Comparison of ENCODE assay signal across 14 cellular contexts in the genomic region with DNA sequence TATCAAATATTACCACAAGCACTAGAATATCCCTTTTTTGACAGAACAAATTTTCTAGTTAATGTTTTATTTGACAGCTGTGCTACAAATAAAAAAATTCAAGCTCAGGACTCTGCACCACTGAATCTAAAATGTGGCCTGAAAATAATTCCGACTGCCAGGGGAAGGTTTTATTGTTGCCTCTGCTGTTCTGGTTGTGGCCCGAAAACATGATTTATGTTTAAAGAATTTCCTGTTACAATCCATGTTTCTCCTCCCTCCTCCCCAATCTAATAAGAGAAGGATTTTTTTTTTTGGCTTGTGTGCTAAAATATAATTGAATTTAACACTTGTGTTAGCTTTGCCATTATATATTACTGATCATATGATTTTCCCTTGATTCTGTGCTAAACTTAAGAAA.
A peak's percentile ranks its signal among the peaks of the same experiment; 100 is the strongest.
DNase-seq lines count a peak whose midpoint lies in the region; FAIRE-seq and TF ChIP-seq lines count a peak whose summit lies in the region.
"Had no signal": no experiment of that assay in that cellular context is flagged by ENCODE, and none has a peak within 500 bp of the region (broad histone marks: within the 10 kb centered on the region; RNA-seq: fewer than 3 reads in every experiment).

No MANE protein-coding gene starts in this region.

- no peak overlapping the region for H3K4me3 ChIP-seq in AG10803 (ENCODE audit: low read length)
- H3K4me3 ChIP-seq in spleen = no peak overlapping the region
- H3K4me3 ChIP-seq: lung had no signal

- DNase-seq in AG10803 (ENCODE audit: low read depth) (peak; percentile 63), RCC 7860 (ENCODE audit: low spot score) (peak; percentile 18), dedifferentiated amniotic fluid mesenchymal stem cell (ENCODE audit: extremely low spot score) (peak; percentile 54), mesothelial cell of epicardium (ENCODE audit: low spot score in 2 of 2, unreplicated experiment in 2 of 2) (no peak), LoVo (ENCODE audit: low spot score) (no peak), DMS153 (lab: John Stamatoyannopoulos, UW) (no peak), spleen (no peak)
- no peak for DNase-seq in activated CD4-positive, alpha-beta T cell treated with anti-CD3 and anti-CD28 coated beads for 4 hours
- DNase-seq: effector CD8-positive, alpha-beta T cell; NCI-H1417; NCI-H748 treated with DMSO at 0.1 percent for 48 hours; stimulated activated CD4-positive, alpha-beta T cell treated with anti-CD3 and anti-CD28 coated beads, Interleukin-4, amount 100 ng/mL, for 1 hour had no signal

- peaks cover 19% of the 10 kb centered on the region for H3K4me1 Mint-ChIP-seq in mesothelial cell of epicardium
- H3K4me1 Mint-ChIP-seq: stimulated activated memory B cell treated with anti-CD40 and anti-IgM and Interleukin-4, amounts not matched to agents 10 μg/mL and 1 μg/mL and 100 μg/mL, for 72 hours had no signal

- FAIRE-seq in RCC 7860 (lab: Jason Lieb, UNC) = peak; percentile 60

- H3K27me3 ChIP-seq in spleen (replicated peaks in 1 of 7) = no peaks in the 10 kb centered on the region

- no peaks in the 10 kb centered on the region for H3K36me3 Mint-ChIP-seq in mesothelial cell of epicardium

- no peak overlapping the region for H3K4me3 Mint-ChIP-seq in mesothelial cell of epicardium
- H3K4me3 Mint-ChIP-seq: stimulated activated memory B cell treated with anti-CD40 and anti-IgM and Interleukin-4, amounts not matched to agents 10 μg/mL and 1 μg/mL and 100 μg/mL, for 72 hours had no signal

- TF ChIP-seq POLR2A in spleen (IDR thresholded peaks at IDR 0.05) = no peak

- peak overlapping the region; percentile 47 for H3K27ac Mint-ChIP-seq in mesothelial cell of epicardium
- H3K27ac Mint-ChIP-seq: stimulated activated memory B cell treated with anti-CD40 and anti-IgM and Interleukin-4, amounts not matched to agents 10 μg/mL and 1 μg/mL and 100 μg/mL, for 72 hours had no signal

- TF ChIP-seq CTCF in AG10803 (conservative IDR thresholded peaks at IDR 0.05; ENCODE audit: low read length) (no peak), mesothelial cell of epicardium (IDR thresholded peaks at IDR 0.05; ENCODE audit: unreplicated experiment) (no peak), spleen (IDR thresholded peaks at IDR 0.05 in 8 of 11, conservative IDR thresholded peaks at IDR 0.05 in 3 of 11) (no peak)

- H3K27me3 Mint-ChIP-seq in mesothelial cell of epicardium (ENCODE audit: low read depth) = no peaks in the 10 kb centered on the region
- H3K27me3 Mint-ChIP-seq: stimulated activated memory B cell treated with anti-CD40 and anti-IgM and Interleukin-4, amounts not matched to agents 10 μg/mL and 1 μg/mL and 100 μg/mL, for 72 hours had no signal

- no peak overlapping the region for H3K27ac ChIP-seq in spleen

- intact Hi-C loops in spleen (cut with DNase I; ENCODE audit: low total_unique reads) = no loop called here

- peaks cover 0 to 43% (median 6%) of the 10 kb centered on the region in 6 donors for H3K36me3 ChIP-seq in spleen

- 48 to 62% (median 52%) methylated on average over 2 of the region's 2 CpGs for WGBS in spleen, 5 donors

- H3K9me3 ChIP-seq in spleen = no peaks in the 10 kb centered on the region

- H3K9me3 Mint-ChIP-seq in mesothelial cell of epicardium = no peaks in the 10 kb centered on the region
- H3K9me3 Mint-ChIP-seq: stimulated activated memory B cell treated with anti-CD40 and anti-IgM and Interleukin-4, amounts not matched to agents 10 μg/mL and 1 μg/mL and 100 μg/mL, for 72 hours had no signal

- H3K4me1 ChIP-seq in spleen = no peaks in the 10 kb centered on the region

Comparison
In these comparisons a context has a peak if more than half of its experiments do, and no peak if none do; other contexts are left out.
1. DNase-seq: peak in AG10803 (single experiment), RCC 7860 (single experiment) and dedifferentiated amniotic fluid mesenchymal stem cell (single experiment); none in mesothelial cell of epicardium (0 of 2), LoVo (single experiment), DMS153 (single experiment), spleen (single experiment) and activated CD4-positive, alpha-beta T cell treated with anti-CD3 and anti-CD28 coated beads for 4 hours (0 of 2).